ENCODE assay signal across 8 cellular contexts in the genomic region with DNA sequence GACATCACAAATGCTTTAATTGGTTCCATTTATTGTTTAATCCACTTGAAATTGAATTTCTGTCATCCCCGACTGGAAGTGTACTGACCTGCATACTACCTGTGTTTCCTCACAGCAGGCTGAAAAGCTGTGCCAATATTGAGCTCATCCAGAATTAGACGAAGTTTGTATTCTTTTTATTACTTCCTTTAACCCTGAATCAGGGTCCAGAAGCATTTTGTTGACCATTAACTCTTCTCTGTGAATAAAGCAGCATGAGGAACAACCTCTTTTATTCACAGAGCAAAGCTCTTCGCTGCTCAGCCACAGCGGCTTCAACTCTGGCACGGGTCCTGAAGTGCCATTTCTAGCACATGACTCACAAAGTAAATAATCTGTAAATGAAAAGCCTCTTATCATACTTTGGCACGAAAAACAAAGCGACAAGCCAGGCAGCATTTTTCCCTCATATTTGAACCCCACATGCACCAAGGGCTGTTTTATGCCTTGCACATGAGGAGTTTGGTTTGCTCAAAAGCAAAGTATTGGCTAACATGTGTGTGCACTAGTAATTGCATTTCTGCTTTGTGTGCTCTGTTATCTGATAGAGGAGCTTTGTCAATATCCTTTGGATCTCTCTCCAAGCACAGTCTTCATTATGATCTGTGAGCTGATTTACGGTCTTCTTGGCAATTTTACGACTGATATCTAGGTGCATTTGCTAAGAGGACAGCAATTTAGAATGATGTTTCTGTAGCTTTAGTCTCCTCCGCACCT. TPM values are rescaled to one million over a fixed set of nuclear protein-coding genes. Genes with fewer than 3 reads are reported as not detected.
DNase-seq lines count a peak whose midpoint lies in the region; ATAC-seq and TF ChIP-seq lines count a peak whose summit lies in the region.

No MANE protein-coding gene starts in this region.

- DNase-seq in DMS53 (lab: John Stamatoyannopoulos, UW), result peak; percentile 96
- peak; percentile 51 for DNase-seq in NCI-H2171 (lab: John Stamatoyannopoulos, UW)
- DNase-seq in caudate nucleus (lab: John Stamatoyannopoulos, UW), result peak in 11 of 61 donors; percentile 4 to 71 (median 15)
- DNase-seq in left lobe of liver (ENCODE audit: low spot score), result peak; percentile 69
- DNase-seq in transverse colon, result peak; percentile 88
- DNase-seq in immature natural killer cell, result no peak

- WGBS in transverse colon (ENCODE audit: low coverage in 1 of 2), 2 donors, result 14 to 17% methylated on average over 6 to 10 of the region's 10 CpGs

- intact Hi-C loops in transverse colon (cut with DNase I; ENCODE audit: low total_unique reads), result no loop called here

- peak; percentile 81 for ATAC-seq in left lobe of liver
- no peak for ATAC-seq in GM18858 (IDR thresholded peaks at IDR 0.05; ENCODE audit: unreplicated experiment)
- no peak for ATAC-seq in HG03439 (IDR thresholded peaks at IDR 0.05; ENCODE audit: unreplicated experiment)

- peak in 1 of 5 experiments; percentile 6 for TF ChIP-seq CTCF in transverse colon (IDR thresholded peaks at IDR 0.05)

- no peaks in the 10 kb centered on the region for H3K9me3 ChIP-seq in transverse colon

- peak; percentile 33 for TF ChIP-seq POLR2A in transverse colon (IDR thresholded peaks at IDR 0.05)

- H3K27ac ChIP-seq in caudate nucleus (ENCODE audit: low read depth, low read length), result peak overlapping the region; percentile 77
- peak overlapping the region; percentile 83 to 91 (median 88) for H3K27ac ChIP-seq in transverse colon

- TF ChIP-seq EP300 in transverse colon (IDR thresholded peaks at IDR 0.05; ENCODE audit: low read depth), result no peak

- H3K4me1 Mint-ChIP-seq in immature natural killer cell, result peaks cover 3 to 6% of the 10 kb centered on the region in 2 donors

- H3K4me1 ChIP-seq in transverse colon, result peaks cover 14 to 58% (median 35%) of the 10 kb centered on the region in 4 donors

- no peaks in the 10 kb centered on the region for H3K27me3 ChIP-seq in transverse colon

- H3K4me3 Mint-ChIP-seq in immature natural killer cell, result no peak overlapping the region

- no peaks in the 10 kb centered on the region for H3K9me3 Mint-ChIP-seq in immature natural killer cell

- H3K4me3 ChIP-seq in transverse colon, result peak overlapping the region in 1 of 4 donors; percentile 1

- in situ Hi-C loops in transverse colon (cut with MboI; ENCODE audit: low pct_ligation_motif_present in 1 of 4, low pct_unique_long_range_greater_than_20kb in 1 of 4, low sequenced_read_pairs in 3 of 4), result no loop called here

- H3K36me3 ChIP-seq in transverse colon, result no peaks in the 10 kb centered on the region

- H3K36me3 Mint-ChIP-seq in immature natural killer cell, result no peaks in the 10 kb centered on the region

- H3K27me3 Mint-ChIP-seq in immature natural killer cell (ENCODE audit: low read depth in 3 of 3), result peaks cover 5 to 13% (median 5%) of the 10 kb centered on the region in 3 donors

- H3K27ac Mint-ChIP-seq in immature natural killer cell, result no peak overlapping the region

RNA-seq across cellular contexts. Expression of a gene that starts 33.0 kb away (rescaled TPM):
- total RNA-seq in left lobe of liver, result 0.98 TPM
- 1 to 10 TPM in 2 of 4 donors, not detected in 2; 2.7 to 3.0 TPM for total RNA-seq in transverse colon
- not detected for polyA plus RNA-seq in immature natural killer cell

RNA-seq across cellular contexts. Expression of a gene that starts 52.4 kb away (rescaled TPM):
- 16.0 TPM for total RNA-seq in left lobe of liver
- 10 to 100 TPM; 14.5 to 42.6 (median 22.1) TPM for total RNA-seq in transverse colon
- polyA plus RNA-seq in immature natural killer cell, result 10 to 100 TPM in 1 of 3 donors, 1 to 10 TPM in 2; 5.2 to 16.1 (median 6.3) TPM

RNA-seq across cellular contexts. Expression of a gene that starts 57.8 kb away (rescaled TPM):
- total RNA-seq in left lobe of liver, result 0.93 TPM
- total RNA-seq in transverse colon, result 10 to 100 TPM in 2 of 4 donors, 1 to 10 TPM in 1, not detected in 1; 7.8 to 15.3 (median 10.9) TPM
- polyA plus RNA-seq in immature natural killer cell, result 1 to 10 TPM; 2.0 to 3.9 (median 3.3) TPM

Comparison
In these comparisons a context has a peak if more than half of its experiments do, and no peak if none do; other contexts are left out.
1. DNase-seq: peak in DMS53 (single experiment), NCI-H2171 (single experiment), left lobe of liver (single experiment) and transverse colon (single experiment); none in immature natural killer cell (0 of 3).